Comparison of ENCODE assay signal across 9 cellular contexts in the genomic region with DNA sequence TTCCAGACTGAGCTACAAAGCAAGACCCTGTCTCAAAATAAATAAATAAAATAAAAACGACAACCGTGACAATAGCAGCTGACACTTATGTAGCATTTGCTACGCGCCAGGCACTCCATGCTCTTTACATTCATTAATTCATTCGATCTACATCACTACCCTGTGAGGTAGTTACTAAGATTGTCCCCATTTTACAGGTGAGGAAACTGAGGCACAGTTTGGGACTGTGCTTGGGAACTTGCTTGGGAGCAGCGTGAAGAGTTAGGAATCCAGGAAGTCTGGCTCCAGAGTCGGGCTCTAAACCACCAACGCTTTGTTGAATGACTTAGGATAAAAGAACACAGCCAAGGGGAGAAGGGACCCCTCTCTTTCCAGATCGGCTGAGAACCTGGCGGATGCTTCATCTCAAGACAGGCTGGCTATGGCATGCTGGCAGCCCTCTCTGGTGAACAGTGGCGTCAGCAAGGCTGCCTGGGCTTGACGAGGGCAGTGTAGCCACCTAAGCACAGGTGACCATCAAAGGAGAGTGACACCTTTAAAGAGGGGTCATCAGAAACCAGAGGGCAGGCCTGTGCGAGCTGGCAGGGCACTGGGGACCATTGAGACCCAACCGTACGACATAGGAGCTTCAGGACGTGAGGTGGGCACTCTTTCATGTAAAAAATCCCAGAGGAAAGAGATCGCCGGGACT. TPM values are rescaled to one million over a fixed set of nuclear protein-coding genes. Genes with fewer than 3 reads are reported as not detected.
DNase-seq lines count a peak whose midpoint lies in the region; ATAC-seq and TF ChIP-seq lines count a peak whose summit lies in the region.
"Had no signal": no experiment of that assay in that cellular context is flagged by ENCODE, and none has a peak within 500 bp of the region (broad histone marks: within the 10 kb centered on the region; RNA-seq: fewer than 3 reads in every experiment).

No MANE protein-coding gene starts in this region.

- peak overlapping the region; percentile 90 for H3K4me3 ChIP-seq in AG04449 (ENCODE audit: low read depth, low read length)
- H3K4me3 ChIP-seq in HFF-Myc (replicated peaks; ENCODE audit: low read depth, low read length), result peak overlapping the region; percentile 100
- H3K4me3 ChIP-seq in astrocyte of the cerebellum (ENCODE audit: low read depth, low read length), result peak overlapping the region; percentile 58
- H3K4me3 ChIP-seq in liver (ENCODE audit: low read depth in 1 of 3, low read length in 3 of 3), result peak overlapping the region; percentile 77 to 98 (median 94)
- H3K4me3 ChIP-seq in urinary bladder (ENCODE audit: low read depth, low read length), result peak overlapping the region; percentile 83

- H3K9ac ChIP-seq in liver (ENCODE audit: low read depth in 1 of 2, low read length in 2 of 2), result peak overlapping the region; percentile 34 to 98

- no peak for DNase-seq in AG04449 (ENCODE audit: low read depth, low spot score)
- no peak for DNase-seq in HFF-Myc (ENCODE audit: extremely low read depth, low read depth)
- DNase-seq in astrocyte of the cerebellum (ENCODE audit: low read depth), result no peak
- DNase-seq in NCI-H526 (lab: John Stamatoyannopoulos, UW), result no peak
- DNase-seq in KG1 (lab: John Stamatoyannopoulos, UW), result no peak

- H3K36me3 ChIP-seq in liver (ENCODE audit: control insufficient read depth in 4 of 4, insufficient read depth in 3 of 4, low read depth in 1 of 4, low read length in 3 of 4) (peaks cover 0 to 13% (median 3%) of the 10 kb centered on the region in 4 donors), urinary bladder (ENCODE audit: insufficient read depth) (peaks cover 2% of the 10 kb centered on the region)

- ATAC-seq in GM19351 (IDR thresholded peaks at IDR 0.05; ENCODE audit: unreplicated experiment), result no peak

- in situ Hi-C loops in astrocyte of the cerebellum (cut with HindIII; ENCODE audit: low sequenced_read_pairs), result no loop called here

- POLR2A ChIA-PET in AG04449 (lab: Yijun Ruan, JAX), result no interaction called here

- H3K27me3 ChIP-seq in liver (ENCODE audit: control insufficient read depth in 4 of 4, insufficient read depth in 4 of 4, low read length in 3 of 4), result no peaks in the 10 kb centered on the region

- CTCF ChIA-PET in AG04449 (lab: Yijun Ruan, JAX), result interaction anchor here (1.2 to 2.7 kb wide), 5 partner anchors 13 to 195 kb away, joined by 4 to 11 read pairs (median 8); no protein-coding TSS in a partner anchor

- no peak for TF ChIP-seq RAD21 in liver (IDR thresholded peaks at IDR 0.05)

- peak overlapping the region; percentile 93 to 96 for H3K27ac ChIP-seq in liver (ENCODE audit: low read depth in 1 of 2, low read length in 2 of 2)
- peak overlapping the region; percentile 85 for H3K27ac ChIP-seq in urinary bladder (ENCODE audit: low read depth)

- H3K4me1 ChIP-seq in liver (ENCODE audit: control insufficient read depth in 4 of 4, insufficient read depth in 4 of 4, low read length in 3 of 4) (peaks cover 4 to 19% (median 16%) of the 10 kb centered on the region in 4 donors), urinary bladder (ENCODE audit: insufficient read depth) (no peaks in the 10 kb centered on the region)

- WGBS in liver, result 24% methylated on average over 18 of the region's 18 CpGs
- 25% methylated on average over 18 of the region's 18 CpGs for WGBS in urinary bladder

- H3K9me3 ChIP-seq in liver (ENCODE audit: control insufficient read depth in 4 of 4, low read length in 3 of 4), result no peaks in the 10 kb centered on the region

- TF ChIP-seq CTCF in AG04449 (IDR thresholded peaks at IDR 0.05; ENCODE audit: insufficient read depth, low read length, missing control alignments) (no peak), HFF-Myc (IDR thresholded peaks at IDR 0.05; ENCODE audit: low read depth, low read length, missing control alignments) (no peak), astrocyte of the cerebellum (IDR thresholded peaks at IDR 0.05; ENCODE audit: low read depth, low read length, missing control alignments) (no peak), liver (IDR thresholded peaks at IDR 0.05; ENCODE audit: low read depth, low read length, missing input control) (no peak)

TF ChIP-seq in liver, 16 proteins besides CTCF, POLR2A, EP300 and RAD21:
- TF ChIP-seq FOXA1 (IDR thresholded peaks at IDR 0.05), result no peak
- no peak for TF ChIP-seq RXRA (IDR thresholded peaks at IDR 0.05)
- TF ChIP-seq, protein P1, sequence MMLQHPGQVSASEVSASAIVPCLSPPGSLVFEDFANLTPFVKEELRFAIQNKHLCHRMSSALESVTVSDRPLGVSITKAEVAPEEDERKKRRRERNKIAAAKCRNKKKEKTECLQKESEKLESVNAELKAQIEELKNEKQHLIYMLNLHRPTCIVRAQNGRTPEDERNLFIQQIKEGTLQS (IDR thresholded peaks at IDR 0.05), result no peak
- TF ChIP-seq GABPA (IDR thresholded peaks at IDR 0.05 in 1 of 2, conservative IDR thresholded peaks at IDR 0.05 in 1 of 2), result no peak
- no peak for TF ChIP-seq FOXA2 (IDR thresholded peaks at IDR 0.05)
- TF ChIP-seq TAF1 (conservative IDR thresholded peaks at IDR 0.05), result no peak
- TF ChIP-seq YY1 (IDR thresholded peaks at IDR 0.05), result no peak
- no peak for TF ChIP-seq NR2F2 (IDR thresholded peaks at IDR 0.05)
- no peak for TF ChIP-seq SP1 (IDR thresholded peaks at IDR 0.05)
- no peak for TF ChIP-seq JUND (IDR thresholded peaks at IDR 0.05)

RNA-seq across cellular contexts. Expression of a gene that starts 0.6 kb away (rescaled TPM):
- total RNA-seq in liver (10 to 100 TPM in 1 of 2 donors, 1 to 10 TPM in 1; 8.1 to 12.0 TPM), urinary bladder (2.9 TPM)
- polyA plus RNA-seq in liver (10 to 100 TPM in 1 of 2 donors, 1 to 10 TPM in 1; 1.4 to 10.2 TPM), urinary bladder (18.3 TPM)

RNA-seq across cellular contexts. Expression of a gene that starts 6.2 kb away (rescaled TPM):
- total RNA-seq in liver (10 to 100 TPM; 17.0 to 27.3 TPM), urinary bladder (30.5 TPM)
- polyA plus RNA-seq in liver (10 to 100 TPM; 18.0 to 22.5 TPM), urinary bladder (30.5 TPM)

RNA-seq across cellular contexts. Expression of a gene that starts 16.6 kb away (rescaled TPM):
- total RNA-seq in liver, result not detected
- polyA plus RNA-seq in liver, result not detected
- not detected for total RNA-seq in urinary bladder
- polyA plus RNA-seq in urinary bladder, result not detected
- total RNA-seq: lung microvascular endothelial cell had no signal

RNA-seq across cellular contexts. Expression of a gene that starts 19.6 kb away (rescaled TPM):
- 1 to 10 TPM in 1 of 2 donors, under 1 TPM in 1; 0.17 to 2.8 TPM for total RNA-seq in liver
- polyA plus RNA-seq in liver, result 10 to 100 TPM in 1 of 2 donors, 1 to 10 TPM in 1; 2.7 to 13.7 TPM
- not detected for total RNA-seq in urinary bladder
- polyA plus RNA-seq in urinary bladder, result not detected
- total RNA-seq: lung microvascular endothelial cell had no signal

RNA-seq across cellular contexts. Expression of a gene that starts 39.1 kb away (rescaled TPM):
- under 1 TPM in 1 of 2 donors, not detected in 1; 0.17 TPM for total RNA-seq in liver
- not detected for polyA plus RNA-seq in liver
- not detected for total RNA-seq in urinary bladder
- 0.79 TPM for polyA plus RNA-seq in urinary bladder
- total RNA-seq: lung microvascular endothelial cell had no signal
